ENCODE assay signal across 16 cellular contexts in genomic region chr15:65772909-65773308, GRCh38. TPM values are rescaled to one million over a fixed set of nuclear protein-coding genes. Genes with fewer than 3 reads are reported as not detected.
DNase-seq lines count a peak whose midpoint lies in the region; ATAC-seq and TF ChIP-seq lines count a peak whose summit lies in the region.
"Had no signal": no experiment of that assay in that cellular context is flagged by ENCODE, and none has a peak within 500 bp of the region (broad histone marks: within the 10 kb centered on the region; RNA-seq: fewer than 3 reads in every experiment).

No MANE protein-coding gene starts in this region.

- H3K9me2 ChIP-seq in DOHH2 (replicated peaks; ENCODE audit: control insufficient read depth, low read length) = no peaks in the 10 kb centered on the region
- no peaks in the 10 kb centered on the region for H3K9me2 ChIP-seq in OCI-LY1 (ENCODE audit: low read depth, low read length)

- DNase-seq in AML-193 (lab: John Stamatoyannopoulos, UW) = peak; percentile 49 to 57
- DNase-seq in fibroblast of mammary gland (ENCODE audit: low read depth) = peak; percentile 13
- DNase-seq in omental fat pad (ENCODE audit: low spot score) = no peak
- DNase-seq in esophagus squamous epithelium (lab: John Stamatoyannopoulos, UW) = no peak
- DNase-seq in T1000 (lab: John Stamatoyannopoulos, UW) = no peak
- DNase-seq: kidney, mesendoderm, NCI-H1105, NCI-H2171, NCI-H82, thyroid gland had no signal

- H3K9me3 ChIP-seq in DOHH2 (ENCODE audit: control insufficient read depth, insufficient read depth, low read length) = no peaks in the 10 kb centered on the region
- H3K9me3 ChIP-seq in OCI-LY1 (ENCODE audit: low read length) = no peaks in the 10 kb centered on the region
- H3K9me3 ChIP-seq in esophagus squamous epithelium = no peaks in the 10 kb centered on the region
- H3K9me3 ChIP-seq: thyroid gland had no signal

- peaks cover 99% of the 10 kb centered on the region for H3K79me2 ChIP-seq in DOHH2 (ENCODE audit: control insufficient read depth, low read length)
- peaks cover 74% of the 10 kb centered on the region for H3K79me2 ChIP-seq in OCI-LY1 (ENCODE audit: insufficient read depth, low read length)

- H3K4me3 ChIP-seq in DOHH2 (ENCODE audit: low read length) (peak overlapping the region; percentile 8), OCI-LY1 (ENCODE audit: low read depth, low read length, poor library complexity, severe bottlenecking) (no peak overlapping the region), fibroblast of mammary gland (ENCODE audit: control insufficient read depth, low read depth, low read length) (no peak overlapping the region), esophagus squamous epithelium (no peak overlapping the region)
- H3K4me3 ChIP-seq: thyroid gland had no signal

- H3K27me3 ChIP-seq in DOHH2 (ENCODE audit: control insufficient read depth, low read length) = no peaks in the 10 kb centered on the region
- H3K27me3 ChIP-seq in OCI-LY1 (ENCODE audit: insufficient read depth, low read length) = no peaks in the 10 kb centered on the region
- H3K27me3 ChIP-seq in esophagus squamous epithelium = no peaks in the 10 kb centered on the region
- H3K27me3 ChIP-seq: thyroid gland had no signal

- TF ChIP-seq POLR2A in esophagus squamous epithelium (IDR thresholded peaks at IDR 0.05) = no peak

- H3K4me1 ChIP-seq in DOHH2 (ENCODE audit: control insufficient read depth, low read length) = peaks cover 98% of the 10 kb centered on the region
- H3K4me1 ChIP-seq in OCI-LY1 (ENCODE audit: insufficient read depth, low read length, severe bottlenecking) = peaks cover 46% of the 10 kb centered on the region
- peaks cover 0 to 6% (median 0%) of the 10 kb centered on the region in 3 donors for H3K4me1 ChIP-seq in esophagus squamous epithelium

- no peak overlapping the region for H3K9ac ChIP-seq in OCI-LY1 (ENCODE audit: low read length)

- H3K36me3 ChIP-seq in DOHH2 (ENCODE audit: control insufficient read depth, low read length) (peaks cover 33% of the 10 kb centered on the region), OCI-LY1 (ENCODE audit: insufficient read depth, low read length) (no peaks in the 10 kb centered on the region), esophagus squamous epithelium (no peaks in the 10 kb centered on the region)
- H3K36me3 ChIP-seq: thyroid gland had no signal

- H3K4me2 ChIP-seq in DOHH2 (ENCODE audit: low read length) (peak overlapping the region; percentile 39), OCI-LY1 (ENCODE audit: low read length) (no peak overlapping the region)

- ATAC-seq in HG03095 (IDR thresholded peaks at IDR 0.05; ENCODE audit: unreplicated experiment) (no peak), omental fat pad (ENCODE audit: low FRiP score) (no peak)
- ATAC-seq: sciatic nerve had no signal

- WGBS in esophagus squamous epithelium, 2 donors = 53 to 70% methylated on average over 2 of the region's 2 CpGs

- H2AFZ ChIP-seq in OCI-LY1 (ENCODE audit: low read length) = no peak overlapping the region

- peak overlapping the region; percentile 62 for H3K27ac ChIP-seq in DOHH2 (ENCODE audit: low read depth, low read length)
- H3K27ac ChIP-seq in OCI-LY1 (ENCODE audit: low read depth, low read length, poor library complexity, severe bottlenecking) = peak overlapping the region; percentile 65
- no peak overlapping the region for H3K27ac ChIP-seq in esophagus squamous epithelium
- H3K27ac ChIP-seq: thyroid gland, VCaP had no signal

- H4K20me1 ChIP-seq in DOHH2 (ENCODE audit: control insufficient read depth, insufficient read depth, low read depth, low read length) = peaks cover 4% of the 10 kb centered on the region; the same call in 1 of the 2 replicates
- H4K20me1 ChIP-seq in OCI-LY1 (ENCODE audit: insufficient read depth, low read length) = no peaks in the 10 kb centered on the region

- peaks cover 28% of the 10 kb centered on the region for H3F3A ChIP-seq in DOHH2 (ENCODE audit: control insufficient read depth, insufficient read depth)
- H3F3A ChIP-seq in OCI-LY1 (ENCODE audit: insufficient read depth, low read length) = no peaks in the 10 kb centered on the region

- no peak for TF ChIP-seq CTCF in DOHH2 (IDR thresholded peaks at IDR 0.05; ENCODE audit: low read depth, low read length, poor library complexity, severe bottlenecking)
- no peak for TF ChIP-seq CTCF in OCI-LY1 (IDR thresholded peaks at IDR 0.05; ENCODE audit: low read length)
- no peak for TF ChIP-seq CTCF in fibroblast of mammary gland (conservative IDR thresholded peaks at IDR 0.05; ENCODE audit: control insufficient read depth, insufficient read depth, low read depth, low read length)
- TF ChIP-seq CTCF in omental fat pad (IDR thresholded peaks at IDR 0.05) = no peak
- TF ChIP-seq CTCF in esophagus squamous epithelium (IDR thresholded peaks at IDR 0.05) = no peak

- intact Hi-C loops in esophagus squamous epithelium (cut with DNase I) = no loop called here

RNA-seq across cellular contexts. Expression of gene DENND4A, which starts 19.2 kb away (rescaled TPM):
- 10 to 100 TPM; 38.8 to 64.8 (median 52.3) TPM for total RNA-seq in omental fat pad
- total RNA-seq in esophagus squamous epithelium = 10 to 100 TPM in 2 of 4 donors, 1 to 10 TPM in 2; 5.9 to 22.3 (median 10.9) TPM

Comparison
In these comparisons a context has a peak if more than half of its experiments do, and no peak if none do; other contexts are left out.
1. DNase-seq: peak in AML-193 (2 of 2) and fibroblast of mammary gland (single experiment); none in omental fat pad (single experiment), esophagus squamous epithelium (single experiment) and T1000 (single experiment).
2. H3K27ac ChIP-seq: peak in DOHH2 (single experiment) and OCI-LY1 (single experiment); none in esophagus squamous epithelium (0 of 4).